ENCODE assay signal across 18 cellular contexts in genomic region chrX:16307950-16308349, GRCh38.
DNase-seq lines count a peak whose midpoint lies in the region; ATAC-seq, FAIRE-seq and TF ChIP-seq lines count a peak whose summit lies in the region.
"Had no signal": no experiment of that assay in that cellular context is flagged by ENCODE, and none has a peak within 500 bp of the region (broad histone marks: within the 10 kb centered on the region; RNA-seq: fewer than 3 reads in every experiment).

No MANE protein-coding gene starts in this region.

- DNase-seq in HepG2 (ENCODE audit: low spot score) (no peak), right lobe of liver (no peak), astrocyte (ENCODE audit: low read depth) (no peak), mesendoderm (no peak), cardiac septum (ENCODE audit: low spot score) (no peak), left lobe of liver (ENCODE audit: low spot score) (no peak), HuH-7 (ENCODE audit: low spot score) (no peak)
- DNase-seq: CD4-positive, alpha-beta memory T cell; DMS79 treated with DMSO at 0.1 percent for 48 hours; GF-D8; GM23248; H7; KG1 had no signal

- H3K4me3 Mint-ChIP-seq in astrocyte (ENCODE audit: unreplicated experiment) = no peak overlapping the region
- H3K4me3 Mint-ChIP-seq: CD14-positive monocyte; CD4-positive, alpha-beta memory T cell had no signal

- H4K20me1 ChIP-seq in HepG2 (ENCODE audit: insufficient read depth, low read length) (no peaks in the 10 kb centered on the region), astrocyte (ENCODE audit: insufficient read depth, low read length) (no peaks in the 10 kb centered on the region)

- WGBS in HepG2 (ENCODE audit: low lambda C conversion rate) = 15% methylated on average over 2 of the region's 2 CpGs
- 54% methylated on average over 2 of the region's 2 CpGs for WGBS in right lobe of liver (ENCODE audit: insufficient coverage, low coverage, low lambda C conversion rate, missing lambda C conversion rate)
- no CpG with 5 or more reads among the region's 2 CpGs for WGBS in mesendoderm (ENCODE audit: extremely low coverage, insufficient coverage, low lambda C conversion rate)

- no peak overlapping the region for H4K5ac ChIP-seq in mesendoderm (ENCODE audit: low read length)

- H2BK15ac ChIP-seq in mesendoderm (replicated peaks; ENCODE audit: low read depth) = no peak overlapping the region

- H3K27ac ChIP-seq in HepG2 (ENCODE audit: extremely low read length, insufficient read depth, low read length) = no peak overlapping the region
- H3K27ac ChIP-seq in right lobe of liver = no peak overlapping the region
- no peak overlapping the region for H3K27ac ChIP-seq in astrocyte (ENCODE audit: low read depth, low read length)
- no peak overlapping the region for H3K27ac ChIP-seq in mesendoderm (ENCODE audit: low read depth, low read length)
- H3K27ac ChIP-seq: 22Rv1, A549, BLaER1, GM23248 had no signal

- H3K27me3 ChIP-seq in HepG2 (ENCODE audit: control insufficient read depth in 1 of 2, insufficient read depth in 2 of 2, low read length in 2 of 2) = no peaks in the 10 kb centered on the region
- peaks cover 0 to 6% of the 10 kb centered on the region in 2 donors for H3K27me3 ChIP-seq in right lobe of liver
- H3K27me3 ChIP-seq in astrocyte (ENCODE audit: insufficient read depth, low read length) = no peaks in the 10 kb centered on the region
- no peaks in the 10 kb centered on the region for H3K27me3 ChIP-seq in mesendoderm (ENCODE audit: insufficient read depth, low read length, poor library complexity)

- no peak overlapping the region for H3K23ac ChIP-seq in mesendoderm (ENCODE audit: low read length)

- no TSS peak for BruUV-seq in HepG2 (replicated peaks; lab: Mats Ljungman, UMichigan)

- no peaks in the 10 kb centered on the region for H3K79me1 ChIP-seq in mesendoderm (ENCODE audit: low read length)

- no peak for TF ChIP-seq RAD21 in HepG2 (CRISPR knock-in tag; IDR thresholded peaks at IDR 0.05)

- TF ChIP-seq CTCF in HepG2 (CRISPR knock-in tag; IDR thresholded peaks at IDR 0.05) = no peak
- no peak for TF ChIP-seq CTCF in right lobe of liver (IDR thresholded peaks at IDR 0.05)
- no peak for TF ChIP-seq CTCF in astrocyte (IDR thresholded peaks at IDR 0.05; ENCODE audit: insufficient read depth, low read depth, low read length)

- H3K4me2 ChIP-seq in HepG2 (ENCODE audit: low read depth, low read length) (no peak overlapping the region), astrocyte (ENCODE audit: low read length) (no peak overlapping the region), mesendoderm (ENCODE audit: low read length) (no peak overlapping the region)
- H3K4me2 ChIP-seq: A549, BLaER1 had no signal

- ATAC-seq in HepG2 = no peak
- no peak for ATAC-seq in right lobe of liver
- ATAC-seq in left lobe of liver = no peak
- no peak for ATAC-seq in GM18861 (IDR thresholded peaks at IDR 0.05; ENCODE audit: unreplicated experiment)
- ATAC-seq: A549 had no signal

- H3K4me3 ChIP-seq in HepG2 (replicated peaks in 1 of 3; ENCODE audit: insufficient read depth in 1 of 3, low read depth in 2 of 3, low read length in 3 of 3) (no peak overlapping the region), right lobe of liver (no peak overlapping the region), astrocyte (ENCODE audit: insufficient read depth, low read depth, low read length) (no peak overlapping the region), mesendoderm (ENCODE audit: low read length) (no peak overlapping the region)
- H3K4me3 ChIP-seq: A549, BLaER1, GM23248 had no signal

- POLR2A ChIA-PET in HepG2 (lab: Yijun Ruan, JAX) = no interaction called here

- intact Hi-C loops in HepG2 (cut with micrococcal nuclease; ENCODE audit: unreplicated experiment) (no loop called here), right lobe of liver (cut with DNase I) (no loop called here), cardiac septum (cut with DNase I) (no loop called here)

- H3K4ac ChIP-seq in mesendoderm (ENCODE audit: low read depth, low read length) = peak overlapping the region; percentile 52

- no peak overlapping the region for H2AFZ ChIP-seq in HepG2 (ENCODE audit: low read length)
- no peak overlapping the region for H2AFZ ChIP-seq in astrocyte (ENCODE audit: low read depth, low read length)
- H2AFZ ChIP-seq: GM23248 had no signal

- H3K4me1 Mint-ChIP-seq in astrocyte (ENCODE audit: low read depth, unreplicated experiment) = no peaks in the 10 kb centered on the region
- H3K4me1 Mint-ChIP-seq: CD14-positive monocyte; CD4-positive, alpha-beta memory T cell had no signal

- H3K9ac ChIP-seq in HepG2 (ENCODE audit: insufficient read depth, low read depth, low read length) = no peak overlapping the region
- no peak overlapping the region for H3K9ac ChIP-seq in astrocyte (ENCODE audit: low read length)
- no peak overlapping the region for H3K9ac ChIP-seq in mesendoderm (ENCODE audit: low read length)
- H3K9ac ChIP-seq: BLaER1, GM23248 had no signal

- H2BK120ac ChIP-seq in mesendoderm (ENCODE audit: low read depth, low read length) = no peak overlapping the region

- no peaks in the 10 kb centered on the region for H3K36me3 Mint-ChIP-seq in astrocyte (ENCODE audit: low read depth, unreplicated experiment)
- H3K36me3 Mint-ChIP-seq: CD14-positive monocyte; CD4-positive, alpha-beta memory T cell had no signal

- TF ChIP-seq POLR2A in HepG2 (IDR thresholded peaks at IDR 0.05; ENCODE audit: insufficient read depth in 1 of 2, low read depth in 2 of 2, low read length in 2 of 2) (no peak), right lobe of liver (IDR thresholded peaks at IDR 0.05) (no peak)

- H3K36me3 ChIP-seq in HepG2 (replicated peaks in 1 of 2; ENCODE audit: control insufficient read depth in 1 of 2, insufficient read depth in 2 of 2, low read length in 2 of 2) (no peaks in the 10 kb centered on the region), right lobe of liver (no peaks in the 10 kb centered on the region), astrocyte (ENCODE audit: insufficient read depth, low read length) (no peaks in the 10 kb centered on the region), mesendoderm (ENCODE audit: control insufficient read depth, insufficient read depth, low read length) (no peaks in the 10 kb centered on the region)
- H3K36me3 ChIP-seq: BLaER1 had no signal

- H3K9me3 ChIP-seq in HepG2 (ENCODE audit: low read length) = no peaks in the 10 kb centered on the region
- no peaks in the 10 kb centered on the region for H3K9me3 ChIP-seq in right lobe of liver
- H3K9me3 ChIP-seq in astrocyte (ENCODE audit: insufficient read depth, low read depth, low read length) = no peaks in the 10 kb centered on the region
- H3K9me3 ChIP-seq: A549, BLaER1 had no signal

- no peaks in the 10 kb centered on the region for H3K79me2 ChIP-seq in HepG2 (ENCODE audit: insufficient read depth, low read length)
- H3K79me2 ChIP-seq in astrocyte (ENCODE audit: insufficient read depth, low read length) = no peaks in the 10 kb centered on the region
- H3K79me2 ChIP-seq in mesendoderm (ENCODE audit: control insufficient read depth, insufficient read depth, low read length) = no peaks in the 10 kb centered on the region

- no peak overlapping the region for H3K56ac ChIP-seq in mesendoderm (ENCODE audit: low read length)

- CTCF ChIA-PET in HepG2 (lab: Yijun Ruan, JAX; ENCODE audit: low intra/inter-chr PET ratio, low total read pairs) = no interaction called here

- no peak overlapping the region for H2AK5ac ChIP-seq in mesendoderm (ENCODE audit: low read length)

- H3K4me1 ChIP-seq in HepG2 (ENCODE audit: insufficient read depth, low read length) = no peaks in the 10 kb centered on the region
- no peaks in the 10 kb centered on the region for H3K4me1 ChIP-seq in right lobe of liver
- no peaks in the 10 kb centered on the region for H3K4me1 ChIP-seq in astrocyte (ENCODE audit: insufficient read depth, low read length)
- no peaks in the 10 kb centered on the region for H3K4me1 ChIP-seq in mesendoderm (ENCODE audit: control insufficient read depth, low read depth, low read length)
- H3K4me1 ChIP-seq: A549, BLaER1 had no signal

- in situ Hi-C loops in HepG2 (cut with HindIII; ENCODE audit: extremely low pct_ligation_motif_present, low pct_unique_long_range_greater_than_20kb) = no loop called here

- H3K27me3 Mint-ChIP-seq in astrocyte (ENCODE audit: low read depth, unreplicated experiment) = no peaks in the 10 kb centered on the region

- H3K18ac ChIP-seq in mesendoderm (ENCODE audit: low read length) = no peak overlapping the region

- peak overlapping the region; percentile 35 for H2BK5ac ChIP-seq in mesendoderm (ENCODE audit: low read length)

- TF ChIP-seq EP300 in HepG2 (IDR thresholded peaks at IDR 0.05; ENCODE audit: low read depth in 2 of 2, low read length in 2 of 2) (no peak), HepG2 (CRISPR knock-in tag; IDR thresholded peaks at IDR 0.05; ENCODE audit: borderline replicate concordance) (no peak)

- H3K27ac Mint-ChIP-seq in astrocyte (ENCODE audit: unreplicated experiment) = no peak overlapping the region
- H3K27ac Mint-ChIP-seq: CD14-positive monocyte; CD4-positive, alpha-beta memory T cell had no signal

- H3K9me3 Mint-ChIP-seq in astrocyte (ENCODE audit: unreplicated experiment) = no peaks in the 10 kb centered on the region

- no peak overlapping the region for H4K8ac ChIP-seq in mesendoderm (ENCODE audit: low read depth, low read length)

- FAIRE-seq in HepG2 (lab: Jason Lieb, UNC) (no peak), astrocyte (lab: Jason Lieb, UNC) (peak; percentile 34)

TF ChIP-seq in HepG2, 621 proteins besides CTCF, POLR2A, EP300 and RAD21:
- TF ChIP-seq CAMTA2 (CRISPR knock-in tag; IDR thresholded peaks at IDR 0.05; ENCODE audit: borderline replicate concordance) = no peak
- TF ChIP-seq GPN1 (CRISPR knock-in tag; IDR thresholded peaks at IDR 0.05; ENCODE audit: borderline replicate concordance) = no peak
- no peak for TF ChIP-seq NR2F1 (CRISPR knock-in tag; IDR thresholded peaks at IDR 0.05)
- TF ChIP-seq KLF16 (CRISPR knock-in tag; IDR thresholded peaks at IDR 0.05) = no peak
- peak; percentile 48 for TF ChIP-seq CEBPB (IDR thresholded peaks at IDR 0.05; ENCODE audit: borderline replicate concordance, low read depth, low read length)
- TF ChIP-seq RNF2 (conservative IDR thresholded peaks at IDR 0.05; ENCODE audit: low read depth) = no peak
- no peak for TF ChIP-seq MATR3 (CRISPR knock-in tag; IDR thresholded peaks at IDR 0.05)
- TF ChIP-seq ZFP62 (CRISPR knock-in tag; IDR thresholded peaks at IDR 0.05) = no peak
TF ChIP-seq in HepG2: peak in this region for 1.
